8 cellular contexts compared by ENCODE assay signal in the genomic region with DNA sequence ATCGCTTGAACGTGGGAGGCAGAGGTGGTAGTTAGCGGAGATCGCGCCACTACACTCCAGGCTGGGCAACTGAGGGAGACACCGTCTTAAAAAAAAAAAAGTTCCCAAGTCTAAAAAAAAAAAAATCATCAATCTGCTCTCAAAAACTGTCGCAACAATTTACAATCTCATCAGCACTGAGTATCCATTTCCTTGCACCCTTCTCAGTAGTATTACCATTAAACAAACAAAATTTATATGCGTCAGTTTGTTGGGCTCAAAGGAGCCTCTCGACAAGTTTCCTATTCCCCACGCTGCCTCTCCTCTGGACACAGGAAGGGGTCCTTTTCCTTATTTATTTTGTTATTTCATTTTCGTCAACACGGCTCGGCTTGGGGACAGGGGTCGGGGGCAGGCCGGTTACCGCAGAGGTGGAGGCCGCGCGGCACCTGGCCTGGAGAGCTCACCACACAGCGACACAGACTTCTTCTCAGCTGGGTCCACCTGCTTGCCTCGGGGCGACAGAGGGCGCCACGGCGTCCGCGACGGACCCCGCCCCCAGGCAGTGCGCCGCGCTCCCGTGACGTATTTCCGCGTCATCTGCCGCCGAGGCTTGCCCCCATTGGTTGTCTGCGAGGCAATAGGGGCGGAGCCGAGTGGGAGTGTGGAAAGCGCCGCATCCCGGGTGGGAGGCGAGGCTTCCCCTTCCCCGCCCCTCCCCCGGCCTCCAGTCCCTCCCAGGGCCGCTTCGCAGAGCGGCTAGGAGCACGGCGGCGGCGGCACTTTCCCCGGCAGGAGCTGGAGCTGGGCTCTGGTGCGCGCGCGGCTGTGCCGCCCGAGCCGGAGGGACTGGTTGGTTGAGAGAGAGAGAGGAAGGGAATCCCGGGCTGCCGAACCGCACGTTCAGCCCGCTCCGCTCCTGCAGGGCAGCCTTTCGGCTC. TPM values are rescaled to one million over a fixed set of nuclear protein-coding genes. Genes with fewer than 3 reads are reported as not detected.
DNase-seq lines count a peak whose midpoint lies in the region; ATAC-seq, FAIRE-seq and TF ChIP-seq lines count a peak whose summit lies in the region.

A gene (plus strand): TSS at position 709 of the 920 bp plus-strand sequence. CDS start 436 bp downstream, outside the sequence.

- peaks cover 44% of the 10 kb centered on the region for H3K79me2 ChIP-seq in HepG2 (ENCODE audit: insufficient read depth, low read length)

- no peak for TF ChIP-seq EP300 in HepG2 (IDR thresholded peaks at IDR 0.05; ENCODE audit: low read depth in 2 of 2, low read length in 2 of 2)
- TF ChIP-seq EP300 in HepG2 (CRISPR knock-in tag; IDR thresholded peaks at IDR 0.05; ENCODE audit: borderline replicate concordance) = peak; percentile 20; the same call in 1 of the 2 replicates

- TF ChIP-seq RAD21 in HepG2 (CRISPR knock-in tag; IDR thresholded peaks at IDR 0.05) = peak; percentile 51; the same call in 1 of the 2 replicates

- CTCF ChIA-PET in HepG2 (lab: Yijun Ruan, JAX; ENCODE audit: low intra/inter-chr PET ratio, low total read pairs) = interaction anchor here (3.0 kb wide), 1 partner anchor 112 kb away, joined by 17 read pairs; a partner anchor contains a TSS

- H3K4me3 Mint-ChIP-seq in CD14-positive monocyte = peak within 1 kb of the TSS; percentile 96 to 100
- peak within 1 kb of the TSS; percentile 95 for H3K4me3 Mint-ChIP-seq in dendritic cell treated with granulocyte-macrophage colony-stimulating factor and Interleukin-4, amounts not matched to agents 40 ng/mL and 50 ng/mL, for 4 days

- peak; percentile 87 for FAIRE-seq in HepG2 (lab: Jason Lieb, UNC)

- TSS peak; percentile 88 for BruUV-seq in HepG2 (replicated peaks; lab: Mats Ljungman, UMichigan)

- H3K27me3 ChIP-seq in HepG2 (ENCODE audit: control insufficient read depth in 1 of 2, insufficient read depth in 2 of 2, low read length in 2 of 2) = no peaks in the 10 kb centered on the region; a peak in 1 of 5 replicates

- DNase-seq in CD14-positive monocyte (ENCODE audit: low spot score) (peak; percentile 98), NCI-H69 (lab: John Stamatoyannopoulos, UW) (peak; percentile 99), HepG2 (ENCODE audit: low spot score) (peak; percentile 92)
- peak; percentile 97 to 98 for DNase-seq in activated CD4-positive, alpha-beta T cell treated with anti-CD3 and anti-CD28 coated beads, Interleukin-2, amount 50 U/mL, for 24 hours (ENCODE audit: low read depth in 1 of 2, low spot score in 1 of 2)
- DNase-seq in stimulated activated CD4-positive, alpha-beta T cell treated with anti-CD3 and anti-CD28 coated beads, Interleukin-4, amount 100 ng/mL, for 1 hour = peak; percentile 99

- H3K9ac ChIP-seq in HepG2 (ENCODE audit: insufficient read depth, low read depth, low read length) = peak within 1 kb of the TSS; percentile 86

- peak within 1 kb of the TSS; percentile 86 to 94 (median 93) for H3K4me3 ChIP-seq in HepG2 (replicated peaks in 1 of 3; ENCODE audit: insufficient read depth in 1 of 3, low read depth in 2 of 3, low read length in 3 of 3)

- peaks cover 50% of the 10 kb centered on the region for H3K4me1 ChIP-seq in HepG2 (ENCODE audit: insufficient read depth, low read length)

- peaks cover 56% of the 10 kb centered on the region for H3K4me1 Mint-ChIP-seq in CD14-positive monocyte
- peaks cover 57% of the 10 kb centered on the region for H3K4me1 Mint-ChIP-seq in dendritic cell treated with granulocyte-macrophage colony-stimulating factor and Interleukin-4, amounts not matched to agents 40 ng/mL and 50 ng/mL, for 4 days (ENCODE audit: low read depth)

- peak within 1 kb of the TSS; percentile 67 for H3K27ac ChIP-seq in HepG2 (ENCODE audit: extremely low read length, insufficient read depth, low read length)

- H4K20me1 ChIP-seq in HepG2 (ENCODE audit: insufficient read depth, low read length) = peaks cover 14% of the 10 kb centered on the region

- no peaks in the 10 kb centered on the region for H3K9me3 ChIP-seq in HepG2 (ENCODE audit: low read length)

- H3K36me3 ChIP-seq in HepG2 (replicated peaks in 1 of 2; ENCODE audit: control insufficient read depth in 1 of 2, insufficient read depth in 2 of 2, low read length in 2 of 2) = peaks cover 2 to 10% of the 10 kb centered on the region in 2 experiments; a peak in 3 of 5 replicates

- peak within 1 kb of the TSS; percentile 85 for H2AFZ ChIP-seq in HepG2 (ENCODE audit: low read length)

- POLR2A ChIA-PET in HepG2 (lab: Yijun Ruan, JAX) = interaction anchor here (0.7 to 4.9 kb wide), 14 partner anchors 13 to 775 kb away, joined by 3 to 38 read pairs (median 4); a partner anchor contains a TSS

- peak within 1 kb of the TSS; percentile 94 to 98 (median 97) for H3K27ac Mint-ChIP-seq in CD14-positive monocyte
- H3K27ac Mint-ChIP-seq in dendritic cell treated with granulocyte-macrophage colony-stimulating factor and Interleukin-4, amounts not matched to agents 40 ng/mL and 50 ng/mL, for 4 days = peak within 1 kb of the TSS; percentile 92

- H3K36me3 Mint-ChIP-seq in CD14-positive monocyte = peaks cover 6 to 14% of the 10 kb centered on the region in 2 donors
- peaks cover 35% of the 10 kb centered on the region for H3K36me3 Mint-ChIP-seq in dendritic cell treated with granulocyte-macrophage colony-stimulating factor and Interleukin-4, amounts not matched to agents 40 ng/mL and 50 ng/mL, for 4 days (ENCODE audit: low read depth)

- 9% methylated on average over 26 of the region's 69 CpGs for WGBS in HepG2 (ENCODE audit: low lambda C conversion rate)

- in situ Hi-C loops in HepG2 (cut with HindIII; ENCODE audit: extremely low pct_ligation_motif_present, low pct_unique_long_range_greater_than_20kb) = loop anchor here (25.0 kb wide), 1 partner anchor 101 kb away; a partner anchor contains a TSS

- peak; percentile 73 for ATAC-seq in GM19351 (IDR thresholded peaks at IDR 0.05; ENCODE audit: unreplicated experiment)
- ATAC-seq in HG03521 (IDR thresholded peaks at IDR 0.05; ENCODE audit: unreplicated experiment) = peak; percentile 89
- peak; percentile 92 for ATAC-seq in HepG2

- peak within 1 kb of the TSS; percentile 94 for H3K4me2 ChIP-seq in HepG2 (ENCODE audit: low read depth, low read length)

- TF ChIP-seq CTCF in CD14-positive monocyte (IDR thresholded peaks at IDR 0.05) (peak; percentile 75), HepG2 (CRISPR knock-in tag; IDR thresholded peaks at IDR 0.05) (peak; percentile 98)

- no peaks in the 10 kb centered on the region for H3K27me3 Mint-ChIP-seq in CD14-positive monocyte (ENCODE audit: low read depth in 3 of 3)
- no peaks in the 10 kb centered on the region for H3K27me3 Mint-ChIP-seq in dendritic cell treated with granulocyte-macrophage colony-stimulating factor and Interleukin-4, amounts not matched to agents 40 ng/mL and 50 ng/mL, for 4 days

- intact Hi-C loops in CD14-positive monocyte (cut with micrococcal nuclease) (loop anchor here in 1 of 2 donors (5.0 to 10.0 kb wide), 2 partner anchors 116 to 318 kb away; a partner anchor contains a TSS), HepG2 (cut with micrococcal nuclease; ENCODE audit: unreplicated experiment) (loop anchor here (1.0 to 10.0 kb wide), 3 partner anchors 30 to 111 kb away; a partner anchor contains a TSS)
- intact Hi-C loops in dendritic cell treated with granulocyte-macrophage colony-stimulating factor and Interleukin-4, amounts not matched to agents 40 ng/mL and 50 ng/mL, for 4 days (cut with micrococcal nuclease) = loop anchor here (1.0 to 2.0 kb wide), 3 partner anchors 30 to 118 kb away; a partner anchor contains a TSS

- peaks cover 0 to 2% (median 0%) of the 10 kb centered on the region in 7 donors for H3K9me3 Mint-ChIP-seq in CD14-positive monocyte
- no peaks in the 10 kb centered on the region for H3K9me3 Mint-ChIP-seq in dendritic cell treated with granulocyte-macrophage colony-stimulating factor and Interleukin-4, amounts not matched to agents 40 ng/mL and 50 ng/mL, for 4 days

- TF ChIP-seq POLR2A in HepG2 (IDR thresholded peaks at IDR 0.05; ENCODE audit: insufficient read depth in 1 of 2, low read depth in 2 of 2, low read length in 2 of 2) = peak; percentile 67 to 86

TF ChIP-seq in HepG2, 621 proteins besides CTCF, POLR2A, EP300 and RAD21 (continues in another document):
- TF ChIP-seq TBP (CRISPR knock-in tag; IDR thresholded peaks at IDR 0.05) (no peak), DMAP1 (CRISPR knock-in tag; IDR thresholded peaks at IDR 0.05) (peak; percentile 74; the same call in 1 of the 2 replicates), ZNF432 (CRISPR knock-in tag; IDR thresholded peaks at IDR 0.05; ENCODE audit: borderline replicate concordance) (no peak), ZNF749 (CRISPR knock-in tag; IDR thresholded peaks at IDR 0.05; ENCODE audit: borderline replicate concordance) (no peak; the same call in 1 of the 2 replicates), RFXANK (CRISPR knock-in tag; IDR thresholded peaks at IDR 0.05) (peak; percentile 92), CHD2 (IDR thresholded peaks at IDR 0.05; ENCODE audit: low read depth, low read length) (peak; percentile 28; the same call in 1 of the 2 replicates), ZNF121 (CRISPR knock-in tag; IDR thresholded peaks at IDR 0.05) (0 out of 2 replicates have a peak, but pooled peaks have one; percentile 14), ZNF446 (CRISPR knock-in tag; IDR thresholded peaks at IDR 0.05) (no peak)

RNA-seq across cellular contexts. Expression of the gene that starts here (rescaled TPM):
- polyA plus RNA-seq in CD14-positive monocyte = 10 to 100 TPM; 64.5 to 71.1 TPM
- total RNA-seq in HepG2 (2016; rRNA removed; fragmentation: Illumina TruSeq; extraction: Trizol) = 24.1 and 29.5 TPM in 2 replicates
- total RNA-seq in HepG2 (2016; cell fraction: cytosol; rRNA removed; fragmentation: Illumina TruSeq; extraction: Trizol; ENCODE audit: low read depth) = 6.0 and 7.6 TPM in 2 replicates
- 24.7 TPM in 2 replicates for total RNA-seq in HepG2 (2016; cell fraction: insoluble cytoplasmic fraction; rRNA removed; fragmentation: Illumina TruSeq; extraction: Trizol)
- total RNA-seq in HepG2 (2016; cell fraction: membrane; rRNA removed; fragmentation: Illumina TruSeq; extraction: Trizol) = 10.8 and 12.5 TPM in 2 replicates
- total RNA-seq in HepG2 (2016; cell fraction: nucleus; rRNA removed; fragmentation: Illumina TruSeq; extraction: Trizol) = 17.5 and 19.9 TPM in 2 replicates
- polyA plus RNA-seq in HepG2 (2011; rRNA removed) = 38.7 and 49.2 TPM in 2 replicates
- polyA plus RNA-seq in HepG2 (2011; cell fraction: cytosol; rRNA removed) = 26.4 and 36.9 TPM in 2 replicates
- 10.8 and 11.7 TPM in 2 replicates for polyA plus RNA-seq in HepG2 (2011; cell fraction: nucleus; rRNA removed)
- polyA plus RNA-seq in HepG2 (2012) = 51.8 and 52.1 TPM in 2 replicates
- 2.0 and 2.9 TPM in 2 replicates for polyA plus RNA-seq in HepG2 (2016; cell fraction: cytosol; fragmentation: Illumina TruSeq; extraction: Trizol; ENCODE audit: low read depth)
- 38.8 and 38.9 TPM in 2 replicates for polyA plus RNA-seq in HepG2 (2016; cell fraction: insoluble cytoplasmic fraction; fragmentation: Illumina TruSeq; extraction: Trizol; ENCODE audit: low read depth)
- 7.0 and 8.7 TPM in 2 replicates for polyA plus RNA-seq in HepG2 (2016; cell fraction: membrane; fragmentation: Illumina TruSeq; extraction: Trizol; ENCODE audit: low read depth)
- 34.4 and 35.4 TPM in 2 replicates for polyA plus RNA-seq in HepG2 (2016; cell fraction: nucleus; fragmentation: Illumina TruSeq; extraction: Trizol; ENCODE audit: insufficient read depth, low read depth)
- polyA minus RNA-seq in HepG2 (2011; rRNA and poly(A)+ RNA removed; ENCODE audit: low replicate concordance) = 29.5 and 34.7 TPM in 2 replicates
- polyA minus RNA-seq in HepG2 (2011; cell fraction: cytosol; rRNA and poly(A)+ RNA removed) = 14.6 and 16.6 TPM in 2 replicates
- polyA minus RNA-seq in HepG2 (2011; cell fraction: nucleus; rRNA and poly(A)+ RNA removed) = 11.5 and 12.9 TPM in 2 replicates

Comparison
In these comparisons a context has a peak if more than half of its experiments do, and no peak if none do; other contexts are left out.
1. Peak in every context shown above with its lines: DNase-seq, ATAC-seq, H3K4me3 ChIP-seq and H3K27ac ChIP-seq.